8 cellular contexts compared by ENCODE assay signal in the genomic region with DNA sequence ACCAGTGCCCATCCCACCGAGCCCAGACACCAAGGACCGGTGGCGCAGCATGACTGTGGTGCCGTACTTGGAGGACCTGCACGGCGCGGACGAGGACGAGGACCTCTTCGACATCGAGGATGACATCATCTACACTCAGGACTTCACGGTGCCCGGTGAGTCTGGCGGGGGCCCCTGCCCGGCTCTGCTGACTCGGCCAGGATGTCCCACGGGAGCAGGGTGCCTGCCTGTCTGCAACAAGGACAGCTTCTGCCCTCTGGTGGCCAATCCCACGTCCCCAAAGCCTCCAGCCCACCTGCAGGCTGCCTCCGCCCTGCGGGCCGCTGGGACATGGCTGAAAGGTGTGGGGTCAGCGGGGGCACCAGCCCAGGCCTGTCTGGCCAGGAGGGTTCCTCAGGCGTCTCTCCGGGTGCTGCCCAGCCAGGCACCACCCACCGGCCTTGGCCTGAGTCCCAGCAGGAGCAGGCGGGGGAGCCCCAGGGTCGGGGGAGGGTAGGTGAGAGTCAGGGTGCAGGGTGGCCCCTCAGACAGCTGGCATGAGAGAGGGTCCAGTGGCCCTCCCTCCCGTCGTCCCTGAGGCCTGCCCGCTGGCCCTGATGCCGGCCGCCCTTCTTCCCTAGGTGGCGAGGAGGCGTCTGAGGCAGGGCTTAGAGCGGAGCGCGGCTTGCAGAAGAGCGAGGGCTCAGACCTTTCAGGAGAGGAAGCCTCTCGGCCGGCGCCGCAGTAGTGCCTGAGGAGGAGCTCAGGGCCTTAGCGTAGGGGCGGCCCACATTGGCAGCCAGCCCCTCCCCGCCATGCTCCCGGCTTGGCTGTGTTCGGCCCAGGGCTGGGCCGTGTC. TPM values are rescaled to one million over a fixed set of nuclear protein-coding genes. Genes with fewer than 3 reads are reported as not detected.
DNase-seq lines count a peak whose midpoint lies in the region; ATAC-seq, FAIRE-seq and TF ChIP-seq lines count a peak whose summit lies in the region.

No MANE protein-coding gene starts in this region.

- H3K4me3 ChIP-seq in A549, result no peak overlapping the region

- no peak overlapping the region for H3K4me3 Mint-ChIP-seq in T-helper 17 cell

- TF ChIP-seq RAD21 in A549 (conservative IDR thresholded peaks at IDR 0.05 in 1 of 2, IDR thresholded peaks at IDR 0.05 in 1 of 2), result peak; percentile 50 to 54

- no peak overlapping the region for H3K4me2 ChIP-seq in A549

- no peaks in the 10 kb centered on the region for H3K27me3 Mint-ChIP-seq in T-helper 17 cell

- H3K36me3 Mint-ChIP-seq in T-helper 17 cell (ENCODE audit: low read depth), result no peaks in the 10 kb centered on the region

- TF ChIP-seq CTCF in A549 (IDR thresholded peaks at IDR 0.05), result peak; percentile 52; the same call in 2 of the 3 replicates
- TF ChIP-seq CTCF in GM12874 (IDR thresholded peaks at IDR 0.05; ENCODE audit: insufficient read depth, low read depth, low read length), result peak; percentile 70

- H3K27ac Mint-ChIP-seq in T-helper 17 cell, result no peak overlapping the region

- peak overlapping the region in 1 of 2 experiments; percentile 43; a peak in 2 of 6 replicates for H3K27ac ChIP-seq in A549

- H3K9me3 ChIP-seq in A549 (no peaks in the 10 kb centered on the region), T-helper 17 cell (ENCODE audit: control insufficient read depth, low read length, poor library complexity, severe bottlenecking) (no peaks in the 10 kb centered on the region)

- CTCF ChIA-PET in A549 (lab: Yijun Ruan, JAX), result interaction anchor here (0.6 to 5.3 kb wide), 17 partner anchors 10 to 287 kb away, joined by 3 to 38 read pairs (median 6); a partner anchor contains a TSS

- WGBS in A549 (ENCODE audit: missing lambda C conversion rate), result 53% methylated on average over 14 of the region's 48 CpGs

- POLR2A ChIA-PET in A549 (lab: Yijun Ruan, JAX), result no interaction called here

- TF ChIP-seq EP300 in A549 (IDR thresholded peaks at IDR 0.05), result no peak

- FAIRE-seq in A549 (lab: Jason Lieb, UNC), result no peak

- no peaks in the 10 kb centered on the region for H3K4me1 Mint-ChIP-seq in T-helper 17 cell

- ATAC-seq in A549 (peak; percentile 52 to 73; a peak in 4 of 6 replicates), T-helper 17 cell (peak; percentile 41), GM18870 (IDR thresholded peaks at IDR 0.05; ENCODE audit: unreplicated experiment) (no peak)

- H3K4me1 ChIP-seq in A549, result peaks cover 14% of the 10 kb centered on the region; the same call in 1 of the 3 replicates

- TF ChIP-seq POLR2A in A549 (IDR thresholded peaks at IDR 0.05; ENCODE audit: low read length), result no peak

- DNase-seq in A549 (ENCODE audit: low read depth in 1 of 2, low spot score in 1 of 2) (peak in 1 of 2 experiments; percentile 61), T-helper 17 cell (no peak), hepatic stellate cell (ENCODE audit: low spot score) (peak; percentile 69), NCI-H345 treated with DMSO at 0.1 percent for 48 hours (lab: John Stamatoyannopoulos, UW; ENCODE audit: unreplicated experiment) (no peak), NCI-H2196 treated with DMSO at 0.1 percent for 48 hours (lab: John Stamatoyannopoulos, UW; ENCODE audit: unreplicated experiment) (no peak), NCI-H1048 (lab: John Stamatoyannopoulos, UW) (no peak)

TF ChIP-seq in A549, 52 proteins besides CTCF, POLR2A, EP300 and RAD21:
- TF ChIP-seq RNF2 (IDR thresholded peaks at IDR 0.05; ENCODE audit: borderline replicate concordance, low read depth) (no peak), CBX8 (IDR thresholded peaks at IDR 0.05) (no peak), SMC3 (IDR thresholded peaks at IDR 0.05) (peak; percentile 37), JUNB (IDR thresholded peaks at IDR 0.05) (no peak)
- TF ChIP-seq, protein P1, sequence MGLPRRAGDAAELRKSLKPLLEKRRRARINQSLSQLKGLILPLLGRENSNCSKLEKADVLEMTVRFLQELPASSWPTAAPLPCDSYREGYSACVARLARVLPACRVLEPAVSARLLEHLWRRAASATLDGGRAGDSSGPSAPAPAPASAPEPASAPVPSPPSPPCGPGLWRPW (IDR thresholded peaks at IDR 0.05), result no peak
- TF ChIP-seq, protein P2, sequence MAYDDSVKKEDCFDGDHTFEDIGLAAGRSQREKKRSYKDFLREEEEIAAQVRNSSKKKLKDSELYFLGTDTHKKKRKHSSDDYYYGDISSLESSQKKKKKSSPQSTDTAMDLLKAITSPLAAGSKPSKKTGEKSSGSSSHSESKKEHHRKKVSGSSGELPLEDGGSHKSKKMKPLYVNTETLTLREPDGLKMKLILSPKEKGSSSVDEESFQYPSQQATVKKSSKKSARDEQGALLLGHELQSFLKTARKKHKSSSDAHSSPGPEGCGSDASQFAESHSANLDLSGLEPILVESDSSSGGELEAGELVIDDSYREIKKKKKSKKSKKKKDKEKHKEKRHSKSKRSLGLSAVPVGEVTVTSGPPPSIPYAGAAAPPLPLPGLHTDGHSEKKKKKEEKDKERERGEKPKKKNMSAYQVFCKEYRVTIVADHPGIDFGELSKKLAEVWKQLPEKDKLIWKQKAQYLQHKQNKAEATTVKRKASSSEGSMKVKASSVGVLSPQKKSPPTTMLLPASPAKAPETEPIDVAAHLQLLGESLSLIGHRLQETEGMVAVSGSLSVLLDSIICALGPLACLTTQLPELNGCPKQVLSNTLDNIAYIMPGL (CRISPR knock-in tag; IDR thresholded peaks at IDR 0.05; ENCODE audit: borderline replicate concordance), result no peak
TF ChIP-seq in A549: peak in this region for 1.

RNA-seq across cellular contexts. Expression of a gene that starts 14.6 kb away (rescaled TPM):
- polyA plus RNA-seq in A549 (2011; rRNA removed) (0.19 and 0.30 TPM in 2 replicates), A549 (2017; fragmentation: RNase III; extraction: RNeasy Plus Mini Kit Qiagen cat#74134 plus additional on column Dnase treatment) (1.7 to 2.0 TPM (median 1.9 TPM) in 3 replicates)
- polyA plus RNA-seq in A549 (2012; cell fraction: cytosol; rRNA removed), result 1.3 and 2.3 TPM in 2 replicates
- 4.5 and 8.2 TPM in 2 replicates for polyA plus RNA-seq in A549 (2012; cell fraction: nucleus; rRNA removed)
- polyA minus RNA-seq in A549 (2011; rRNA and poly(A)+ RNA removed), result 0.21 and 0.24 TPM in 2 replicates
- total RNA-seq in T-helper 17 cell, result not detected

RNA-seq across cellular contexts. Expression of a gene that starts 17.7 kb away (rescaled TPM):
- polyA plus RNA-seq in A549 (2011; rRNA removed) (12.2 and 16.2 TPM in 2 replicates), A549 (2017; fragmentation: RNase III; extraction: RNeasy Plus Mini Kit Qiagen cat#74134 plus additional on column Dnase treatment) (33.6 to 34.2 TPM (median 34.0 TPM) in 3 replicates)
- polyA plus RNA-seq in A549 (2012; cell fraction: cytosol; rRNA removed), result 35.2 and 42.6 TPM in 2 replicates
- polyA plus RNA-seq in A549 (2012; cell fraction: nucleus; rRNA removed), result 108 and 121 TPM in 2 replicates
- 18.6 and 21.3 TPM in 2 replicates for polyA minus RNA-seq in A549 (2011; rRNA and poly(A)+ RNA removed)
- total RNA-seq in T-helper 17 cell, result 10 to 100 TPM; 70.0 to 70.4 TPM

RNA-seq across cellular contexts. Expression of a gene that starts 18.3 kb away (rescaled TPM):
- polyA plus RNA-seq in A549 (2011; rRNA removed) (18.5 and 28.7 TPM in 2 replicates), A549 (2017; fragmentation: RNase III; extraction: RNeasy Plus Mini Kit Qiagen cat#74134 plus additional on column Dnase treatment) (96.9 to 101 TPM (median 99.7 TPM) in 3 replicates)
- polyA plus RNA-seq in A549 (2012; cell fraction: cytosol; rRNA removed), result 158 and 210 TPM in 2 replicates
- polyA plus RNA-seq in A549 (2012; cell fraction: nucleus; rRNA removed), result 114 and 225 TPM in 2 replicates
- 12.4 and 18.2 TPM in 2 replicates for polyA minus RNA-seq in A549 (2011; rRNA and poly(A)+ RNA removed)
- 100 to 1,000 TPM; 104 to 115 TPM for total RNA-seq in T-helper 17 cell

RNA-seq across cellular contexts. Expression of a gene that starts 25.1 kb away (rescaled TPM):
- polyA plus RNA-seq in A549 (2011; rRNA removed) (9.1 and 11.8 TPM in 2 replicates), A549 (2017; fragmentation: RNase III; extraction: RNeasy Plus Mini Kit Qiagen cat#74134 plus additional on column Dnase treatment) (27.7 to 33.4 TPM (median 31.4 TPM) in 3 replicates)
- 17.7 and 27.8 TPM in 2 replicates for polyA plus RNA-seq in A549 (2012; cell fraction: cytosol; rRNA removed)
- 45.7 and 73.9 TPM in 2 replicates for polyA plus RNA-seq in A549 (2012; cell fraction: nucleus; rRNA removed)
- polyA minus RNA-seq in A549 (2011; rRNA and poly(A)+ RNA removed), result 23.7 and 25.2 TPM in 2 replicates
- 100 to 1,000 TPM in 1 of 2 donors, 10 to 100 TPM in 1; 87.1 to 113 TPM for total RNA-seq in T-helper 17 cell

RNA-seq across cellular contexts. Expression of a gene that starts 45.9 kb away (rescaled TPM):
- polyA plus RNA-seq in A549 (2011; rRNA removed) (92.4 and 151 TPM in 2 replicates), A549 (2017; fragmentation: RNase III; extraction: RNeasy Plus Mini Kit Qiagen cat#74134 plus additional on column Dnase treatment) (178 to 201 TPM (median 189 TPM) in 3 replicates)
- polyA plus RNA-seq in A549 (2012; cell fraction: cytosol; rRNA removed), result 111 and 147 TPM in 2 replicates
- 246 and 410 TPM in 2 replicates for polyA plus RNA-seq in A549 (2012; cell fraction: nucleus; rRNA removed)
- 38.3 and 44.0 TPM in 2 replicates for polyA minus RNA-seq in A549 (2011; rRNA and poly(A)+ RNA removed)
- 100 to 1,000 TPM; 460 to 474 TPM for total RNA-seq in T-helper 17 cell
